Comparison of ENCODE assay signal across 14 cellular contexts in genomic region chr10:89274928-89275327, GRCh38. TPM values are rescaled to one million over a fixed set of nuclear protein-coding genes. Genes with fewer than 3 reads are reported as not detected.
A peak's percentile ranks its signal among the peaks of the same experiment; 100 is the strongest.
DNase-seq lines count a peak whose midpoint lies in the region; ATAC-seq, FAIRE-seq and TF ChIP-seq lines count a peak whose summit lies in the region.
"Had no signal": no experiment of that assay in that cellular context is flagged by ENCODE, and none has a peak within 500 bp of the region (broad histone marks: within the 10 kb centered on the region; RNA-seq: fewer than 3 reads in every experiment).

No MANE protein-coding gene starts in this region.

- H3K36me3 ChIP-seq in upper lobe of right lung (no peaks in the 10 kb centered on the region), kidney (ENCODE audit: control insufficient read depth in 1 of 2, insufficient read depth in 2 of 2, low read length in 2 of 2) (no peaks in the 10 kb centered on the region)

- intact Hi-C loops in upper lobe of right lung (cut with DNase I), result no loop called here
- intact Hi-C loops in kidney (cut with DNase I), result no loop called here

- ATAC-seq in upper lobe of right lung (no peak), HG02938 (IDR thresholded peaks at IDR 0.05; ENCODE audit: unreplicated experiment) (no peak)

- H3K27ac ChIP-seq in angular gyrus (ENCODE audit: low read depth, low read length) (peak overlapping the region; percentile 38), upper lobe of right lung (no peak overlapping the region), kidney (ENCODE audit: low read depth in 2 of 2, low read length in 2 of 2) (peak overlapping the region in 1 of 2 donors; percentile 59)

- H3K27me3 ChIP-seq in upper lobe of right lung, result no peaks in the 10 kb centered on the region

- no peak for FAIRE-seq in kidney (lab: Jason Lieb, UNC)
- FAIRE-seq: RCC 7860 had no signal

- H3K4me1 ChIP-seq in upper lobe of right lung (peaks cover 22% of the 10 kb centered on the region), kidney (ENCODE audit: control insufficient read depth in 1 of 2, insufficient read depth in 1 of 2, low read depth in 1 of 2, low read length in 2 of 2) (peaks cover 8 to 15% of the 10 kb centered on the region in 2 donors)

- H3K9me3 ChIP-seq in upper lobe of right lung (no peaks in the 10 kb centered on the region), kidney (ENCODE audit: control insufficient read depth in 1 of 2, low read length in 2 of 2) (no peaks in the 10 kb centered on the region)

- H3K4me3 ChIP-seq in fibroblast of the aortic adventitia (ENCODE audit: low read depth, low read length), result no peak overlapping the region
- H3K4me3 ChIP-seq in upper lobe of right lung, result no peak overlapping the region
- no peak overlapping the region for H3K4me3 ChIP-seq in kidney (ENCODE audit: low read length in 2 of 2)

- TF ChIP-seq CTCF in fibroblast of the aortic adventitia (IDR thresholded peaks at IDR 0.05; ENCODE audit: insufficient read depth, low read length) (no peak), upper lobe of right lung (IDR thresholded peaks at IDR 0.05) (no peak), kidney (IDR thresholded peaks at IDR 0.05; ENCODE audit: borderline replicate concordance, extremely low read depth, insufficient read depth) (no peak)

- no peak overlapping the region for H3K9ac ChIP-seq in kidney (ENCODE audit: low read length in 2 of 2)

- peak; percentile 80 for DNase-seq in EH (ENCODE audit: low read depth)
- DNase-seq in fibroblast of the aortic adventitia (ENCODE audit: low read depth), result peak; percentile 74
- peak; percentile 93 for DNase-seq in renal cortical epithelial cell (ENCODE audit: low read depth)
- DNase-seq in upper lobe of right lung, result no peak
- no peak for DNase-seq in kidney
- no peak for DNase-seq in NCI-H146 (lab: John Stamatoyannopoulos, UW)
- DNase-seq: cortex of kidney, DMS79, Kasumi-1, NCI-H1694 treated with DMSO at 0.1 percent for 48 hours, nucleus accumbens had no signal

RNA-seq across cellular contexts. Expression of gene LIPA, which starts 23.4 kb away (rescaled TPM):
- 30.6 and 55.2 TPM in 2 replicates for total RNA-seq in fibroblast of the aortic adventitia (ENCODE audit: low replicate concordance)
- total RNA-seq in renal cortical epithelial cell, result 50.4 and 78.7 TPM in 2 replicates
- total RNA-seq in upper lobe of right lung, result 194 TPM
- total RNA-seq in kidney, result 84.5 TPM
- 43.8 TPM for polyA plus RNA-seq in kidney (ENCODE audit: insufficient read depth, low read depth, low replicate concordance)

RNA-seq across cellular contexts. Expression of gene IFIT2, which starts 26.9 kb away (rescaled TPM):
- total RNA-seq in fibroblast of the aortic adventitia (ENCODE audit: low replicate concordance) (7.6 and 30.7 TPM in 2 replicates), renal cortical epithelial cell (7.2 and 20.7 TPM in 2 replicates), upper lobe of right lung (47.2 TPM), kidney (12.2 TPM)
- polyA plus RNA-seq in kidney (ENCODE audit: insufficient read depth, low read depth, low replicate concordance), result 6.9 TPM

RNA-seq across cellular contexts. Expression of gene IFIT3, which starts 52.9 kb away (rescaled TPM):
- total RNA-seq in fibroblast of the aortic adventitia (ENCODE audit: low replicate concordance) (23.1 and 88.3 TPM in 2 replicates), renal cortical epithelial cell (12.8 and 61.6 TPM in 2 replicates), upper lobe of right lung (78.0 TPM), kidney (20.1 TPM)
- 14.7 TPM for polyA plus RNA-seq in kidney (ENCODE audit: insufficient read depth, low read depth, low replicate concordance)

Comparison
In these comparisons a context has a peak if more than half of its experiments do, and no peak if none do; other contexts are left out.
1. DNase-seq: peak in EH (single experiment), fibroblast of the aortic adventitia (single experiment) and renal cortical epithelial cell (single experiment); none in upper lobe of right lung (single experiment), kidney (single experiment) and NCI-H146 (single experiment).